ENCODE assay signal across 23 cellular contexts in genomic region chr3:103075282-103075681, GRCh38.
"Had no signal": no experiment of that assay in that cellular context is flagged by ENCODE, and none has a peak within 500 bp of the region (broad histone marks: within the 10 kb centered on the region; RNA-seq: fewer than 3 reads in every experiment).

No MANE protein-coding gene starts in this region.

- H3K4me3 Mint-ChIP-seq: immature natural killer cell, mesothelial cell of epicardium, naive B cell had no signal

- H3K9me3 ChIP-seq: esophagus muscularis mucosa, gastroesophageal sphincter, heart left ventricle, left lung, lower lobe of right lung, mucosa of descending colon had no signal

- H3K79me2 ChIP-seq: hepatocyte had no signal

- ATAC-seq: foreskin keratinocyte, gastroesophageal sphincter, heart left ventricle, left cardiac atrium, left lung, left ventricle myocardium superior, lower lobe of right lung, mucosa of descending colon had no signal

- DNase-seq: dermis blood vessel endothelial cell; dorsolateral prefrontal cortex; effector CD4-positive, alpha-beta T cell; effector memory CD4-positive, alpha-beta T cell; foreskin keratinocyte; heart left ventricle; hypothalamus; immature natural killer cell; left cardiac atrium; left lung; left ventricle myocardium superior; lower lobe of right lung; mesenchymal stem cell; mucosa of descending colon; naive B cell had no signal

- H3K27ac Mint-ChIP-seq: immature natural killer cell, mesothelial cell of epicardium, naive B cell had no signal

- H2AFZ ChIP-seq: hepatocyte had no signal

- H3K36me3 ChIP-seq: esophagus muscularis mucosa, gastroesophageal sphincter, heart left ventricle, left lung, lower lobe of right lung had no signal

- H3K4me1 ChIP-seq: esophagus muscularis mucosa, foreskin keratinocyte, gastroesophageal sphincter, heart left ventricle, left lung, lower lobe of right lung had no signal

- H3K4me2 ChIP-seq: hepatocyte had no signal

- H3K9me3 Mint-ChIP-seq: immature natural killer cell, mesothelial cell of epicardium had no signal

- H3K27me3 Mint-ChIP-seq: naive B cell had no signal

- H3K4me3 ChIP-seq: coronary artery, dorsolateral prefrontal cortex, esophagus muscularis mucosa, gastroesophageal sphincter, heart left ventricle, hepatocyte, left lung, lower lobe of right lung, mucosa of descending colon had no signal

- FAIRE-seq: endothelial cell of umbilical vein, frontal cortex, keratinocyte had no signal

- H3K4me1 Mint-ChIP-seq: immature natural killer cell, mesothelial cell of epicardium, naive B cell had no signal

- H3K27me3 ChIP-seq: dorsolateral prefrontal cortex, esophagus muscularis mucosa, foreskin keratinocyte, gastroesophageal sphincter, heart left ventricle, hepatocyte, left lung had no signal

- H3K27ac ChIP-seq: coronary artery, dorsolateral prefrontal cortex, esophagus muscularis mucosa, foreskin keratinocyte, gastroesophageal sphincter, heart left ventricle, hepatocyte, left lung, lower lobe of right lung had no signal

- H3K36me3 Mint-ChIP-seq: immature natural killer cell, mesothelial cell of epicardium, naive B cell had no signal
